ENCODE assay signal across 1 cellular context in genomic region chr7:36115448-36116321, GRCh38.
TF ChIP-seq lines count a peak whose summit lies in the region.

No MANE protein-coding gene starts in this region.

TF ChIP-seq in HepG2, 621 proteins besides CTCF, POLR2A, EP300 and RAD21 (continued from another document):
- TF ChIP-seq MEIS1 (CRISPR knock-in tag; IDR thresholded peaks at IDR 0.05; ENCODE audit: borderline replicate concordance), result no peak
- no peak for TF ChIP-seq ZNF224 (CRISPR knock-in tag; IDR thresholded peaks at IDR 0.05)
- no peak for TF ChIP-seq KAT7 (CRISPR knock-in tag; IDR thresholded peaks at IDR 0.05; ENCODE audit: borderline replicate concordance)
- TF ChIP-seq TEAD3 (CRISPR knock-in tag; optimal IDR thresholded peaks at IDR 0.05; ENCODE audit: borderline replicate concordance), result peak; percentile 74
- TF ChIP-seq MXD1 (CRISPR knock-in tag; IDR thresholded peaks at IDR 0.05), result no peak
- no peak for TF ChIP-seq RNF2 (conservative IDR thresholded peaks at IDR 0.05; ENCODE audit: low read depth)
- TF ChIP-seq GATAD2A (CRISPR knock-in tag; IDR thresholded peaks at IDR 0.05), result peak; percentile 50
- no peak for TF ChIP-seq MBNL3 (CRISPR knock-in tag; conservative IDR thresholded peaks at IDR 0.05)
- TF ChIP-seq HHEX (CRISPR knock-in tag; IDR thresholded peaks at IDR 0.05), result no peak
- TF ChIP-seq, protein P1, sequence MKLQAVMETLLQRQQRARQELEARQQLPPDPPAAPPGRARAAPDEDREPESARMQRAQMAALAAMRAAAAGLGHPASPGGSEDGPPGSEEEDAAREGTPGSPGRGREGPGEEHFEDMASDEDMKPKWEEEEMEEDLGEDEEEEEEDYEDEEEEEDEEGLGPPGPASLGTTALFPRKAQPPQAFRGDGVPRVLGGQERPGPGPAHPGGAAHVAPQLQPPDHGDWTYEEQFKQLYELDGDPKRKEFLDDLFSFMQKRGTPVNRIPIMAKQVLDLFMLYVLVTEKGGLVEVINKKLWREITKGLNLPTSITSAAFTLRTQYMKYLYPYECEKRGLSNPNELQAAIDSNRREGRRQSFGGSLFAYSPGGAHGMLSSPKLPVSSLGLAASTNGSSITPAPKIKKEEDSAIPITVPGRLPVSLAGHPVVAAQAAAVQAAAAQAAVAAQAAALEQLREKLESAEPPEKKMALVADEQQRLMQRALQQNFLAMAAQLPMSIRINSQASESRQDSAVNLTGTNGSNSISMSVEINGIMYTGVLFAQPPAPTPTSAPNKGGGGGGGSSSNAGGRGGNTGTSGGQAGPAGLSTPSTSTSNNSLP (IDR thresholded peaks at IDR 0.05; ENCODE audit: low read depth, low read length), result peak; percentile 20; the same call in 1 of the 2 replicates
- TF ChIP-seq ZNF263 (CRISPR knock-in tag; IDR thresholded peaks at IDR 0.05), result peak; percentile 97
- TF ChIP-seq RORA (CRISPR knock-in tag; IDR thresholded peaks at IDR 0.05), result no peak
- TF ChIP-seq ZNF605 (CRISPR knock-in tag; IDR thresholded peaks at IDR 0.05), result no peak
- no peak for TF ChIP-seq ZBTB7B (CRISPR knock-in tag; IDR thresholded peaks at IDR 0.05)
- TF ChIP-seq ARID2 (CRISPR knock-in tag; IDR thresholded peaks at IDR 0.05; ENCODE audit: borderline replicate concordance), result no peak
TF ChIP-seq in HepG2: peak in this region for 18.
